ENCODE assay signal across 18 cellular contexts in the genomic region with DNA sequence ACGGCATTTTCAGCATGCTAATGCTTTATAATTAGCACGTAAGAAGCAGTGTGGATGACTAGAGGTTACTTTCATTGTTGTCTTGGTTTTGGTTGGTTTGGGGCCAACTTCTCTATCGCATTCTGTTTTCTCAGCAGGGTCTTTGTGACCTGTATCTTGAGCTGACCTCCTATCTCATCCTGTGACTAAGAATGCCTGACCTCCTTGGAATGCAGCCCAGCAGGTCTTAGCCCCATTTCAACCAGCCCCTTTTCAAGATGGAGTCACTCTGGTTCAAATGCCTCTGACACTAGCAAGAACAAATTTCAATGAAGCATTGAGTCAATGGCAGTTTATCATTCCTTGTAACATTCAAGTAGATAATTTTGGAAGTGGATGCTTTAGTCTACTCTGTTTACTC.
"Had no signal": no experiment of that assay in that cellular context is flagged by ENCODE, and none has a peak within 500 bp of the region (broad histone marks: within the 10 kb centered on the region; RNA-seq: fewer than 3 reads in every experiment).

No MANE protein-coding gene starts in this region.

- DNase-seq: effector memory CD8-positive, alpha-beta T cell; erythroblast; foreskin keratinocyte; head of caudate nucleus; left ventricle myocardium superior; mesenchymal stem cell; naive B cell; stimulated activated CD4-positive, alpha-beta T cell treated with anti-CD3 and anti-CD28 coated beads, Interleukin-2, amount 100 ng/mL, for 48 hours; stimulated activated naive CD4-positive, alpha-beta T cell treated with Interleukin-2 at 50 U/mL for 16 hours; tibial artery; upper lobe of right lung had no signal

- H3K79me2 ChIP-seq: hepatocyte had no signal

- H3K36me3 Mint-ChIP-seq: naive B cell had no signal

- H3K27ac Mint-ChIP-seq: effector memory CD8-positive, alpha-beta T cell; naive B cell had no signal

- H3K27ac ChIP-seq: foreskin keratinocyte, hepatocyte, neutrophil, tibial artery, upper lobe of right lung, vagina had no signal

- H3K4me2 ChIP-seq: hepatocyte, smooth muscle cell had no signal

- ATAC-seq: effector memory CD8-positive, alpha-beta T cell; foreskin keratinocyte; left ventricle myocardium superior had no signal

- H3K9me3 ChIP-seq: neutrophil, right atrium auricular region, tibial artery, upper lobe of right lung, vagina had no signal

- H3K36me3 ChIP-seq: neutrophil, right atrium auricular region, tibial artery, upper lobe of right lung, vagina had no signal

- H3K27me3 ChIP-seq: foreskin keratinocyte, hepatocyte, neutrophil, right atrium auricular region, upper lobe of right lung, vagina had no signal

- H3K4me1 ChIP-seq: foreskin keratinocyte, tibial artery, vagina had no signal

- H3K4me3 ChIP-seq: hepatocyte, lung, right atrium auricular region, smooth muscle cell, tibial artery, upper lobe of right lung, vagina had no signal

- H3K9me3 Mint-ChIP-seq: effector memory CD8-positive, alpha-beta T cell; naive B cell; nephron had no signal

- H3K4me3 Mint-ChIP-seq: effector memory CD8-positive, alpha-beta T cell; nephron had no signal

- H2AFZ ChIP-seq: hepatocyte had no signal
